In the genomic region with DNA sequence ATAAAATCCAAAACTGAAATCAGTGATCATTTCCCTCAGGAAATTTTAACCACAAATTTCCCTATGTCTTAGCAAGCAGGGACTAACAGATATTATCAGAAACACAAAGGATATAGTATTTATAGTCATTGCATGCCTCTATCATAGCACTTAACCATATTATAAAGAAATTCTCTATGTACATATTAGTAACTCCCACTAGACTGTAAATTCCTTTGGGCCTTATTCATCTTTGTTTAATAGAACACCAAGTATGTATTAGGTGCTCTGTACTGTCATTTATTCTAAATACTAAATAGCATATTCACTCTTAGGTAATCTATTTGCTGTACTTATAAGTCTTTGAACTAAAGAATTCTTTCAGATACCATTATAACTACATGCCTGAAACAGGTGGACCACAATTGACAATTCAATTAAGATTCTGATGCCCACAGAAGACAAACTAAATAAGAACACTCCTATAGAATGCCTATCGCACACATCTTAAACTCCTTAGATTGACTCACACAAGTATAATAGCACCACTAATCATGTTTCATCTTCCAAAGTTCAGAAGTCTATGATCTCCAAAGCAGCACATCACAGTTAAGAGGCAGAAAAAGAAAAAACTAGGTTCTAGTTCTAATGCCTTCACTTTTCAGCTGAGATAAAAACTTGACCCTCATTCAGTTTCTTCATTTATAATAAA, we compare ENCODE assay signal across 31 cellular contexts.
"Had no signal": no experiment of that assay in that cellular context is flagged by ENCODE, and none has a peak within 500 bp of the region (broad histone marks: within the 10 kb centered on the region; RNA-seq: fewer than 3 reads in every experiment).

No MANE protein-coding gene starts in this region.

- H3K27ac ChIP-seq: brain microvascular endothelial cell, epithelial cell of prostate, esophagus squamous epithelium, gastrocnemius medialis, heart left ventricle, VCaP had no signal

- H3K36me3 ChIP-seq: brain microvascular endothelial cell, esophagus squamous epithelium, gastrocnemius medialis, heart left ventricle had no signal

- DNase-seq: activated CD4-positive, alpha-beta T cell treated with anti-CD3 and anti-CD28 coated beads for 1 hour; activated CD4-positive, alpha-beta T cell treated with anti-CD3 and anti-CD28 coated beads for 4 hours; activated CD4-positive, alpha-beta T cell treated with anti-CD3 and anti-CD28 coated beads, Interleukin-2, amount 50 U/mL, for 1 hour; activated CD4-positive, alpha-beta T cell treated with anti-CD3 and anti-CD28 coated beads, Interleukin-2, amount 50 U/mL, for 48 hours; activated CD8-positive, alpha-beta memory T cell treated with anti-CD3 and anti-CD28 coated beads for 24 hours; activated CD8-positive, alpha-beta T cell treated with anti-CD3 and anti-CD28 coated beads for 36 hours; activated effector memory CD4-positive, alpha-beta T cell treated with Interleukin-2 at 50 U/mL for 16 hours; activated gamma-delta T cell treated with Interleukin-2 at 50 U/mL for 16 hours; activated naive CD4-positive, alpha-beta T cell treated with anti-CD3 and anti-CD28 coated beads, Interleukin-2, amount 50 U/mL, for 16 hours; activated naive CD4-positive, alpha-beta T cell treated with Interleukin-2 at 50 U/mL for 16 hours; activated T-cell treated with anti-CD3 and anti-CD28 coated beads, Interleukin-2, amount 50 U/mL, for 4 hours; amniotic stem cell; anterior cingulate cortex; brain microvascular endothelial cell; caudate nucleus; cortex of kidney; dermis blood vessel endothelial cell; effector CD4-positive, alpha-beta T cell; effector memory CD8-positive, alpha-beta T cell; esophagus squamous epithelium; gastrocnemius medialis; glutamatergic neuron; heart left ventricle; T-helper 2 cell had no signal

- H3K4me1 ChIP-seq: esophagus squamous epithelium, gastrocnemius medialis had no signal

- FAIRE-seq: astrocyte, colon, TTC549 had no signal

- H3K9me3 ChIP-seq: gastrocnemius medialis had no signal

- H3K27me3 ChIP-seq: brain microvascular endothelial cell, esophagus squamous epithelium, gastrocnemius medialis, heart left ventricle had no signal

- H3K4me3 ChIP-seq: esophagus squamous epithelium, gastrocnemius medialis, heart left ventricle had no signal

- ATAC-seq: activated CD8-positive, alpha-beta T cell treated with anti-CD3 and anti-CD28 coated beads for 36 hours; activated T-cell treated with anti-CD3 and anti-CD28 coated beads, Interleukin-2, amount 50 U/mL, for 4 hours; activated T-helper 17 cell treated with anti-CD3 and anti-CD28 coated beads, Interleukin-2, amount 50 U/mL, for 72 hours; effector memory CD8-positive, alpha-beta T cell; gastrocnemius medialis; heart left ventricle; WTC11 had no signal
